7 cellular contexts compared by ENCODE assay signal in genomic region chr2:233419626-233420431, GRCh38.
DNase-seq lines count a peak whose midpoint lies in the region; ATAC-seq and TF ChIP-seq lines count a peak whose summit lies in the region.

No MANE protein-coding gene starts in this region.

- H3K4me1 Mint-ChIP-seq in stimulated activated naive CD8-positive, alpha-beta T cell treated with anti-CD3 and anti-CD28 coated beads, Interleukin-15, amount 100 ng/mL, for 72 hours: peaks cover 100% of the 10 kb centered on the region

- H3K27ac Mint-ChIP-seq in stimulated activated naive CD8-positive, alpha-beta T cell treated with anti-CD3 and anti-CD28 coated beads, Interleukin-15, amount 100 ng/mL, for 72 hours: peak overlapping the region; percentile 64 to 66

- H3K4me3 ChIP-seq in HFF-Myc (replicated peaks; ENCODE audit: low read depth, low read length): peak overlapping the region; percentile 18

- no peaks in the 10 kb centered on the region for H3K27me3 Mint-ChIP-seq in stimulated activated naive CD8-positive, alpha-beta T cell treated with anti-CD3 and anti-CD28 coated beads, Interleukin-15, amount 100 ng/mL, for 72 hours

- ATAC-seq in Right ventricle myocardium superior (ENCODE audit: poor library complexity) (peak; percentile 52), HG03097 (IDR thresholded peaks at IDR 0.05; ENCODE audit: low FRiP score, unreplicated experiment) (no peak), GM21390 (IDR thresholded peaks at IDR 0.05; ENCODE audit: unreplicated experiment) (no peak)
- peak; percentile 65 for ATAC-seq in stimulated activated naive CD8-positive, alpha-beta T cell treated with anti-CD3 and anti-CD28 coated beads, Interleukin-15, amount 100 ng/mL, for 72 hours

- peak overlapping the region; percentile 74 to 85 for H3K4me3 Mint-ChIP-seq in stimulated activated naive CD8-positive, alpha-beta T cell treated with anti-CD3 and anti-CD28 coated beads, Interleukin-15, amount 100 ng/mL, for 72 hours

- DNase-seq in HFF-Myc (ENCODE audit: extremely low read depth, low read depth) (no peak), Right ventricle myocardium superior (no peak), NCI-H1417 treated with DMSO at 0.1 percent for 48 hours (lab: John Stamatoyannopoulos, UW) (no peak)
- peak; percentile 46 to 47 for DNase-seq in activated CD4-positive, alpha-beta T cell treated with anti-CD3 and anti-CD28 coated beads for 4 hours
- DNase-seq in stimulated activated naive CD8-positive, alpha-beta T cell treated with anti-CD3 and anti-CD28 coated beads, Interleukin-15, amount 100 ng/mL, for 72 hours: peak; percentile 47 to 64

- H3K9me3 Mint-ChIP-seq in stimulated activated naive CD8-positive, alpha-beta T cell treated with anti-CD3 and anti-CD28 coated beads, Interleukin-15, amount 100 ng/mL, for 72 hours: no peaks in the 10 kb centered on the region

- TF ChIP-seq CTCF in HFF-Myc (IDR thresholded peaks at IDR 0.05; ENCODE audit: low read depth, low read length, missing control alignments): no peak

- intact Hi-C loops in Right ventricle myocardium superior (cut with DNase I): no loop called here

Comparison
In these comparisons a context has a peak if more than half of its experiments do, and no peak if none do; other contexts are left out.
1. DNase-seq: peak in activated CD4-positive, alpha-beta T cell treated with anti-CD3 and anti-CD28 coated beads for 4 hours (2 of 2) and stimulated activated naive CD8-positive, alpha-beta T cell treated with anti-CD3 and anti-CD28 coated beads, Interleukin-15, amount 100 ng/mL, for 72 hours (2 of 2); none in HFF-Myc (single experiment), Right ventricle myocardium superior (single experiment) and NCI-H1417 treated with DMSO at 0.1 percent for 48 hours (single experiment).
2. ATAC-seq: peak in Right ventricle myocardium superior (single experiment) and stimulated activated naive CD8-positive, alpha-beta T cell treated with anti-CD3 and anti-CD28 coated beads, Interleukin-15, amount 100 ng/mL, for 72 hours (single experiment); none in HG03097 (single experiment) and GM21390 (single experiment).